ENCODE assay signal across 8 cellular contexts in genomic region chr22:42078469-42079318, GRCh38. TPM values are rescaled to one million over a fixed set of nuclear protein-coding genes. Genes with fewer than 3 reads are reported as not detected.
DNase-seq lines count a peak whose midpoint lies in the region; ATAC-seq lines count a peak whose summit lies in the region.

No MANE protein-coding gene starts in this region.

- H3K14ac ChIP-seq in trophoblast cell (ENCODE audit: low read length): peak overlapping the region; percentile 67

- peak overlapping the region; percentile 77 for H3K4ac ChIP-seq in trophoblast cell (ENCODE audit: low read depth, low read length)

- H4K8ac ChIP-seq in trophoblast cell (ENCODE audit: low read depth, low read length): peak overlapping the region; percentile 95

- peak overlapping the region; percentile 45 for H3K18ac ChIP-seq in trophoblast cell (ENCODE audit: low read length)

- ATAC-seq in HG03432 (IDR thresholded peaks at IDR 0.05; ENCODE audit: unreplicated experiment): no peak

- peak overlapping the region; percentile 92 for H3K27ac Mint-ChIP-seq in activated CD4-positive, alpha-beta memory T cell treated with anti-CD3 and anti-CD28 coated beads, Interleukin-2, amount 10 ng/mL, durations not matched to agents 7 days and 5 days

- H3K4me3 ChIP-seq in BLaER1 treated with 17β-estradiol and CSF1 and Interleukin-3, amounts not matched to agents 10 nM and 100 nM: peak overlapping the region; percentile 42 to 77 (median 70)
- peak overlapping the region; percentile 72 for H3K4me3 ChIP-seq in H7 (ENCODE audit: insufficient read depth, low read depth, low read length)
- no peak overlapping the region for H3K4me3 ChIP-seq in trophoblast cell (ENCODE audit: low read depth, low read length)

- H3K4me2 ChIP-seq in BLaER1 treated with 17β-estradiol and CSF1 and Interleukin-3, amounts not matched to agents 10 nM and 100 nM: peak overlapping the region; percentile 79 to 98 (median 94)
- H3K4me2 ChIP-seq in trophoblast cell (ENCODE audit: low read length): peak overlapping the region; percentile 77

- POLR2A ChIA-PET in activated CD4-positive, alpha-beta memory T cell treated with anti-CD3 and anti-CD28 coated beads, Interleukin-2, amount 10 ng/mL, durations not matched to agents 7 days and 5 days (lab: Charles Lee): interaction anchor here (0.9 to 5.7 kb wide), 20 partner anchors 9 to 412 kb away, joined by 3 to 185 read pairs (median 6); partner anchors contain the start of genes CCDC134, CENPM, NAGA and NDUFA6

- H3K36me3 Mint-ChIP-seq in activated CD4-positive, alpha-beta memory T cell treated with anti-CD3 and anti-CD28 coated beads, Interleukin-2, amount 10 ng/mL, durations not matched to agents 7 days and 5 days (ENCODE audit: low read depth): peaks cover 30% of the 10 kb centered on the region

- H4K12ac ChIP-seq in trophoblast cell (ENCODE audit: low read depth, low read length): peak overlapping the region; percentile 97

- peaks cover 13% of the 10 kb centered on the region for H3K79me1 ChIP-seq in trophoblast cell (ENCODE audit: low read length)

- H3K23ac ChIP-seq in trophoblast cell (ENCODE audit: low read length): no peak overlapping the region

- peaks cover 0 to 6% (median 0%) of the 10 kb centered on the region in 11 experiments; a peak in 2 of 22 replicates for H4K20me1 ChIP-seq in BLaER1 treated with 17β-estradiol and CSF1 and Interleukin-3, amounts not matched to agents 10 nM and 100 nM

- H2AK5ac ChIP-seq in trophoblast cell (ENCODE audit: low read length): peak overlapping the region; percentile 98

- H2AFZ ChIP-seq in trophoblast cell (ENCODE audit: insufficient read depth, low read length, poor library complexity): peak overlapping the region; percentile 48

- WGBS in trophoblast cell (ENCODE audit: extremely low coverage, insufficient coverage, insufficient read length): no CpG with 5 or more reads among the region's 24 CpGs

- peaks cover 44% of the 10 kb centered on the region for H3K4me1 Mint-ChIP-seq in activated CD4-positive, alpha-beta memory T cell treated with anti-CD3 and anti-CD28 coated beads, Interleukin-2, amount 10 ng/mL, durations not matched to agents 7 days and 5 days

- peak overlapping the region; percentile 97 for H4K91ac ChIP-seq in trophoblast cell (ENCODE audit: low read depth, low read length)

- H3K9ac ChIP-seq in BLaER1 treated with 17β-estradiol and CSF1 and Interleukin-3, amounts not matched to agents 10 nM and 100 nM: peak overlapping the region; percentile 85 to 94 (median 92)
- H3K9ac ChIP-seq in trophoblast cell (ENCODE audit: low read length): peak overlapping the region; percentile 6

- no peaks in the 10 kb centered on the region for H3K9me3 Mint-ChIP-seq in activated CD4-positive, alpha-beta memory T cell treated with anti-CD3 and anti-CD28 coated beads, Interleukin-2, amount 10 ng/mL, durations not matched to agents 7 days and 5 days

- H3K27me3 ChIP-seq in BLaER1 treated with 17β-estradiol and CSF1 and Interleukin-3, amounts not matched to agents 10 nM and 100 nM: peaks cover 0 to 14% (median 6%) of the 10 kb centered on the region in 11 experiments; a peak in 10 of 22 replicates
- H3K27me3 ChIP-seq in H7 (ENCODE audit: control insufficient read depth, insufficient read depth, low read length) (peaks cover 6% of the 10 kb centered on the region), trophoblast cell (ENCODE audit: insufficient read depth, low read length) (no peaks in the 10 kb centered on the region)

- peak overlapping the region; percentile 54 for H2BK120ac ChIP-seq in trophoblast cell (ENCODE audit: insufficient read depth, low read length, poor library complexity)

- peak overlapping the region; percentile 42 for H2BK5ac ChIP-seq in trophoblast cell (ENCODE audit: low read depth, low read length, poor library complexity)

- H2BK12ac ChIP-seq in trophoblast cell (ENCODE audit: low read length): peak overlapping the region; percentile 37

- peaks cover 0 to 11% (median 0%) of the 10 kb centered on the region in 11 experiments; a peak in 6 of 22 replicates for H3K9me3 ChIP-seq in BLaER1 treated with 17β-estradiol and CSF1 and Interleukin-3, amounts not matched to agents 10 nM and 100 nM (replicated peaks in 1 of 11)
- no peaks in the 10 kb centered on the region for H3K9me3 ChIP-seq in trophoblast cell (ENCODE audit: insufficient read depth, low read depth, low read length)

- peak overlapping the region; percentile 87 to 97 (median 93) for H3K27ac ChIP-seq in BLaER1 treated with 17β-estradiol and CSF1 and Interleukin-3, amounts not matched to agents 10 nM and 100 nM
- peak overlapping the region; percentile 86 for H3K27ac ChIP-seq in trophoblast cell (ENCODE audit: low read depth, low read length)

- no peaks in the 10 kb centered on the region for H3K27me3 Mint-ChIP-seq in activated CD4-positive, alpha-beta memory T cell treated with anti-CD3 and anti-CD28 coated beads, Interleukin-2, amount 10 ng/mL, durations not matched to agents 7 days and 5 days

- H3K4me1 ChIP-seq in BLaER1 treated with 17β-estradiol and CSF1 and Interleukin-3, amounts not matched to agents 10 nM and 100 nM: peaks cover 58 to 77% (median 67%) of the 10 kb centered on the region in 10 experiments
- peaks cover 10 to 12% of the 10 kb centered on the region in 2 experiments for H3K4me1 ChIP-seq in trophoblast cell (ENCODE audit: control insufficient read depth in 1 of 2, insufficient read depth in 2 of 2, low read length in 2 of 2)

- H3K36me3 ChIP-seq in BLaER1 treated with 17β-estradiol and CSF1 and Interleukin-3, amounts not matched to agents 10 nM and 100 nM: peaks cover 19 to 32% (median 24%) of the 10 kb centered on the region in 11 experiments
- H3K36me3 ChIP-seq in H7 (replicated peaks; ENCODE audit: control insufficient read depth, insufficient read depth, low read length) (peaks cover 1% of the 10 kb centered on the region), trophoblast cell (ENCODE audit: control insufficient read depth in 1 of 2, insufficient read depth in 2 of 2, low read length in 2 of 2) (peaks cover 4 to 9% of the 10 kb centered on the region in 2 experiments)

- peak overlapping the region; percentile 95 for H3K4me3 Mint-ChIP-seq in activated CD4-positive, alpha-beta memory T cell treated with anti-CD3 and anti-CD28 coated beads, Interleukin-2, amount 10 ng/mL, durations not matched to agents 7 days and 5 days

- peaks cover 7% of the 10 kb centered on the region for H3K79me2 ChIP-seq in trophoblast cell (ENCODE audit: control insufficient read depth, insufficient read depth, low read length, poor library complexity)

- CTCF ChIA-PET in activated CD4-positive, alpha-beta memory T cell treated with anti-CD3 and anti-CD28 coated beads, Interleukin-2, amount 10 ng/mL, durations not matched to agents 7 days and 5 days (lab: Charles Lee): interaction anchor here (1.1 to 4.1 kb wide), 2 partner anchors 12 to 366 kb away, joined by 3 to 35 read pairs; partner anchors contain the start of gene NDUFA6

- no peak for DNase-seq in H7
- no peak for DNase-seq in activated CD4-positive, alpha-beta memory T cell treated with anti-CD3 and anti-CD28 coated beads, Interleukin-2, amount 10 ng/mL, durations not matched to agents 7 days and 5 days
- peak; percentile 12 for DNase-seq in germinal center (ENCODE audit: low spot score)
- no peak for DNase-seq in trophoblast cell
- no peak for DNase-seq in cerebellar nuclear complex (lab: John Stamatoyannopoulos, UW)
- no peak for DNase-seq in middle frontal gyrus (ENCODE audit: extremely low spot score, low spot score)

RNA-seq across cellular contexts. Expression of gene SMDT1, which starts 0.8 kb away (rescaled TPM):
- total RNA-seq in H7 (2014; rRNA removed; shearing (Covaris generic)): 5.6 and 11.4 TPM in 2 replicates
- 10 to 100 TPM; 92.7 to 98.1 TPM for total RNA-seq in activated CD4-positive, alpha-beta memory T cell treated with anti-CD3 and anti-CD28 coated beads, Interleukin-2, amount 10 ng/mL, durations not matched to agents 7 days and 5 days
- 25.6 and 27.4 TPM in 2 replicates for polyA plus RNA-seq in trophoblast cell (2013)

RNA-seq across cellular contexts. Expression of gene PHETA2, which starts 4.6 kb away (rescaled TPM):
- 10.3 and 11.5 TPM in 2 replicates for total RNA-seq in H7 (2014; rRNA removed; shearing (Covaris generic))
- total RNA-seq in activated CD4-positive, alpha-beta memory T cell treated with anti-CD3 and anti-CD28 coated beads, Interleukin-2, amount 10 ng/mL, durations not matched to agents 7 days and 5 days: 1 to 10 TPM; 3.6 to 4.5 TPM
- polyA plus RNA-seq in trophoblast cell (2013): 2.1 and 2.3 TPM in 2 replicates

RNA-seq across cellular contexts. Expression of gene NAGA, which starts 8.1 kb away (rescaled TPM):
- 30.9 and 44.5 TPM in 2 replicates for total RNA-seq in H7 (2014; rRNA removed; shearing (Covaris generic))
- 10 to 100 TPM; 33.7 to 35.0 TPM for total RNA-seq in activated CD4-positive, alpha-beta memory T cell treated with anti-CD3 and anti-CD28 coated beads, Interleukin-2, amount 10 ng/mL, durations not matched to agents 7 days and 5 days
- polyA plus RNA-seq in trophoblast cell (2013): 13.4 and 13.8 TPM in 2 replicates

RNA-seq across cellular contexts. Expression of gene NDUFA6, which starts 11.9 kb away (rescaled TPM):
- 62.3 and 65.0 TPM in 2 replicates for total RNA-seq in H7 (2014; rRNA removed; shearing (Covaris generic))
- total RNA-seq in activated CD4-positive, alpha-beta memory T cell treated with anti-CD3 and anti-CD28 coated beads, Interleukin-2, amount 10 ng/mL, durations not matched to agents 7 days and 5 days: 10 to 100 TPM; 94.8 to 97.1 TPM
- 106 and 109 TPM in 2 replicates for polyA plus RNA-seq in trophoblast cell (2013)

RNA-seq across cellular contexts. Expression of gene CYP2D6, which starts 51.9 kb away (rescaled TPM):
- total RNA-seq in H7 (2014; rRNA removed; shearing (Covaris generic)): 1.0 and 1.4 TPM in 2 replicates
- 1 to 10 TPM; 1.9 to 2.4 TPM for total RNA-seq in activated CD4-positive, alpha-beta memory T cell treated with anti-CD3 and anti-CD28 coated beads, Interleukin-2, amount 10 ng/mL, durations not matched to agents 7 days and 5 days
- 0.31 and 0.48 TPM in 2 replicates for polyA plus RNA-seq in trophoblast cell (2013)
